11 cellular contexts compared by ENCODE assay signal in genomic region chr16:59210955-59211541, GRCh38.
DNase-seq lines count a peak whose midpoint lies in the region; ATAC-seq, FAIRE-seq and TF ChIP-seq lines count a peak whose summit lies in the region.
"Had no signal": no experiment of that assay in that cellular context is flagged by ENCODE, and none has a peak within 500 bp of the region (broad histone marks: within the 10 kb centered on the region; RNA-seq: fewer than 3 reads in every experiment).

No MANE protein-coding gene starts in this region.

- H3F3A ChIP-seq in GM23338 (replicated peaks; ENCODE audit: low read depth): no peaks in the 10 kb centered on the region

- no peaks in the 10 kb centered on the region for H3K36me3 Mint-ChIP-seq in GM23338 (ENCODE audit: low read depth)

- H4K20me1 ChIP-seq in GM23338 (replicated peaks; ENCODE audit: insufficient read depth): no peaks in the 10 kb centered on the region

- H3K9me3 ChIP-seq in iPS-18a (ENCODE audit: control insufficient read depth, low read depth, low read length): no peaks in the 10 kb centered on the region
- H3K9me3 ChIP-seq: Caco-2 had no signal

- peak overlapping the region; percentile 31 for H3K4me2 ChIP-seq in GM23338

- no peaks in the 10 kb centered on the region for H3K79me2 ChIP-seq in GM23338 (replicated peaks; ENCODE audit: insufficient read depth)

- H2AFZ ChIP-seq in GM23338: no peak overlapping the region

- H3K27me3 Mint-ChIP-seq in GM23338 (ENCODE audit: insufficient read depth, low read depth, poor library complexity): no peaks in the 10 kb centered on the region

- H3K27me3 ChIP-seq in GM23338 (ENCODE audit: insufficient read depth) (no peaks in the 10 kb centered on the region), bronchial epithelial cell (ENCODE audit: control insufficient read depth, insufficient read depth, low read length) (no peaks in the 10 kb centered on the region), iPS-18a (ENCODE audit: control insufficient read depth, insufficient read depth, low read length) (no peaks in the 10 kb centered on the region)

- DNase-seq in GM23338 (ENCODE audit: low spot score) (peak; percentile 83), bronchial epithelial cell (ENCODE audit: low read depth) (no peak), pulmonary artery endothelial cell (ENCODE audit: low read depth, low spot score) (peak; percentile 91), NCI-H1436 (lab: John Stamatoyannopoulos, UW) (no peak), superior temporal gyrus (ENCODE audit: extremely low spot score) (no peak)
- DNase-seq: activated CD4-positive, alpha-beta T cell treated with anti-CD3 and anti-CD28 coated beads for 48 hours; kidney had no signal

- ATAC-seq in GM23338: peak; percentile 96
- no peak for ATAC-seq in GM19351 (IDR thresholded peaks at IDR 0.05; ENCODE audit: unreplicated experiment)
- ATAC-seq in HG03469 (IDR thresholded peaks at IDR 0.05; ENCODE audit: unreplicated experiment): no peak

- peak overlapping the region; percentile 6; the same call in 1 of the 2 replicates for H3K4me3 ChIP-seq in GM23338
- no peak overlapping the region for H3K4me3 ChIP-seq in bronchial epithelial cell (ENCODE audit: low read depth, low read length)
- H3K4me3 ChIP-seq in iPS-18a (ENCODE audit: low read length): peak overlapping the region; percentile 2

- no peak overlapping the region for H3K4me3 Mint-ChIP-seq in GM23338

- peak overlapping the region; percentile 16 for H3K9ac ChIP-seq in iPS-18a (ENCODE audit: low read length)

- H3K9me3 Mint-ChIP-seq in GM23338: no peaks in the 10 kb centered on the region

- H3K4me1 ChIP-seq in GM23338 (ENCODE audit: insufficient read depth) (peaks cover 18% of the 10 kb centered on the region), iPS-18a (ENCODE audit: control insufficient read depth, low read depth, low read length) (peaks cover 19% of the 10 kb centered on the region)
- H3K4me1 ChIP-seq: Caco-2 had no signal

- peak overlapping the region; percentile 66 for H3K27ac Mint-ChIP-seq in GM23338

- H3K9me2 ChIP-seq in GM23338 (ENCODE audit: insufficient read depth): no peaks in the 10 kb centered on the region

- no peaks in the 10 kb centered on the region for H3K36me3 ChIP-seq in GM23338 (ENCODE audit: insufficient read depth)
- no peaks in the 10 kb centered on the region for H3K36me3 ChIP-seq in bronchial epithelial cell (ENCODE audit: control insufficient read depth, insufficient read depth, low read length)
- H3K36me3 ChIP-seq in iPS-18a (ENCODE audit: control insufficient read depth, low read depth, low read length): no peaks in the 10 kb centered on the region

- peak; percentile 55 for FAIRE-seq in bronchial epithelial cell (lab: Jason Lieb, UNC)
- FAIRE-seq: kidney had no signal

- H3K4me1 Mint-ChIP-seq in GM23338: peaks cover 21% of the 10 kb centered on the region

- TF ChIP-seq CTCF in GM23338 (conservative IDR thresholded peaks at IDR 0.05; ENCODE audit: low read depth in 2 of 2): no peak
- no peak for TF ChIP-seq CTCF in bronchial epithelial cell (IDR thresholded peaks at IDR 0.05; ENCODE audit: insufficient read depth, low read length, severe bottlenecking)

- H3K27ac ChIP-seq in GM23338 (ENCODE audit: low read depth) (peak overlapping the region; percentile 81; the same call in 1 of the 2 replicates), iPS-18a (ENCODE audit: low read length) (no peak overlapping the region)

TF ChIP-seq in GM23338, 12 proteins besides CTCF, POLR2A, EP300 and RAD21:
- TF ChIP-seq ZNF114 (CRISPR knock-in tag; IDR thresholded peaks at IDR 0.05) (no peak), ETS1 (IDR thresholded peaks at IDR 0.05) (no peak), CREB1 (CRISPR knock-in tag; IDR thresholded peaks at IDR 0.05; ENCODE audit: low read depth) (peak; percentile 59)
TF ChIP-seq in GM23338: peak in this region for 1.

Comparison
In these comparisons a context has a peak if more than half of its experiments do, and no peak if none do; other contexts are left out.
1. DNase-seq: peak in GM23338 (single experiment) and pulmonary artery endothelial cell (single experiment); none in bronchial epithelial cell (single experiment), NCI-H1436 (single experiment) and superior temporal gyrus (single experiment).